Comparison of ENCODE assay signal across 9 cellular contexts in genomic region chr7:131103997-131104396, GRCh38.
DNase-seq lines count a peak whose midpoint lies in the region; ATAC-seq and TF ChIP-seq lines count a peak whose summit lies in the region.
"Had no signal": no experiment of that assay in that cellular context is flagged by ENCODE, and none has a peak within 500 bp of the region (broad histone marks: within the 10 kb centered on the region; RNA-seq: fewer than 3 reads in every experiment).

No MANE protein-coding gene starts in this region.

- peaks cover 84% of the 10 kb centered on the region for H3K4me1 Mint-ChIP-seq in central memory CD8-positive, alpha-beta T cell

- no peaks in the 10 kb centered on the region for H3K9me3 Mint-ChIP-seq in central memory CD8-positive, alpha-beta T cell

- H3K27me3 Mint-ChIP-seq in central memory CD8-positive, alpha-beta T cell: no peaks in the 10 kb centered on the region

- peak overlapping the region; percentile 100 for H3K27ac Mint-ChIP-seq in central memory CD8-positive, alpha-beta T cell (ENCODE audit: low read depth)

- H3K4me3 Mint-ChIP-seq in central memory CD8-positive, alpha-beta T cell: peak overlapping the region; percentile 92

- peaks cover 93% of the 10 kb centered on the region for H3K36me3 Mint-ChIP-seq in central memory CD8-positive, alpha-beta T cell (ENCODE audit: insufficient read depth)

- DNase-seq in AML-193 (lab: John Stamatoyannopoulos, UW) (peak; percentile 8 to 32), M059J (ENCODE audit: low read depth) (peak; percentile 80), omental fat pad (ENCODE audit: low spot score) (no peak), foreskin melanocyte (no peak)
- DNase-seq in central memory CD8-positive, alpha-beta T cell (ENCODE audit: low spot score in 2 of 2): no peak
- DNase-seq in effector CD4-positive, alpha-beta T cell: no peak
- no peak for DNase-seq in stimulated activated CD4-positive, alpha-beta T cell treated with anti-CD3 and anti-CD28 coated beads, Interleukin-15, amount 100 ng/mL, for 24 hours
- DNase-seq: NCI-H1436 treated with DMSO at 0.1 percent for 48 hours had no signal

- ATAC-seq in central memory CD8-positive, alpha-beta T cell (replicated peaks; ENCODE audit: extremely low read depth, poor library complexity, severe bottlenecking): no peak
- ATAC-seq in omental fat pad (ENCODE audit: low FRiP score) (peak; percentile 16), GM21529 (IDR thresholded peaks at IDR 0.05; ENCODE audit: unreplicated experiment) (no peak)

- no peak for TF ChIP-seq CTCF in omental fat pad (IDR thresholded peaks at IDR 0.05)

Comparison
In these comparisons a context has a peak if more than half of its experiments do, and no peak if none do; other contexts are left out.
1. DNase-seq: peak in AML-193 (2 of 2) and M059J (single experiment); none in central memory CD8-positive, alpha-beta T cell (0 of 2), omental fat pad (single experiment), effector CD4-positive, alpha-beta T cell (single experiment), stimulated activated CD4-positive, alpha-beta T cell treated with anti-CD3 and anti-CD28 coated beads, Interleukin-15, amount 100 ng/mL, for 24 hours (single experiment) and foreskin melanocyte (single experiment).